8 cellular contexts compared by ENCODE assay signal in the genomic region with DNA sequence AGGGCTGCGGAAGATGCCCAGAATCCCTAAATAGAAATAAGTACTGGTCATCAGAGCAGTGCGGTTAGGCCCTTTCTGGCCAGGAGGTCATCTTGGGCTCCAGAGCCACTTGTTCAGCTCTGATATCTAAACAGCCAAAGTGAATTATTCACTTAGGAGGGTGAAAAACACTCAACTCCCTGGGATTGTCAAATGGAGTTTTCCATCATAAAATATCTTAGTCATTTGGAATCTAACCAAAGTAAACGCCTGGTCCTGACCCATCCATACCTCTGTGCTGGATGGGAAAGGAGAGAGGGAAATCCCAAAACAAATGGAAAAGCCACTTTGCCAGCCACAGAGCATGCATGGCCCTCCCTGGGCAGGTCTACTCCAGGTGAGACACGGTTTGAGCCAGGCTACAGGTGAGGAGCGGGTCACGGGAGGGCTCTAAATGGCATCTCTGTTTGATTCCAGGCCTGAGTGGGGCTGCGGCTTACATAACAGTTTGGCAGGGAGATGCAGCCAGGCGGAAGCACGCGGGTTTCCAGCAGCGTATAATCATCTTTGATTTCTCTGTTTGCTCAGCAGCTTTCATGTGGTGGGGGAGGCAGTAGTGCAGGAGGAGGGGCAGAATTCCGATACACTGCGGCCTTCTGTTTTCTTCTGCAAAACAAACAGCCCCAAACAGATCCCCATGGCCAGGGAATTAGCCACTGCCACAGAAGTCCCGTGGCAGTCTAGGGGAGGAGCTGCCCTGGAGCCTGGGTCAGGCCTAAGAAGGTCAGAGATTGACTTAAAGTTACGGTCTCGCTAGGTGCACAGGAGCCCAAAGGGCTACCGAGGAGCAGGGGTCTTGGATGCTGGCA.
DNase-seq lines count a peak whose midpoint lies in the region; ATAC-seq and TF ChIP-seq lines count a peak whose summit lies in the region.

No MANE protein-coding gene starts in this region.

- H3F3A ChIP-seq in MM.1S (ENCODE audit: insufficient read depth, low read length): no peaks in the 10 kb centered on the region

- H2AFZ ChIP-seq in DND-41 (ENCODE audit: low read depth, low read length): no peak overlapping the region
- H2AFZ ChIP-seq in MM.1S (ENCODE audit: low read length): no peak overlapping the region

- H3K27me3 ChIP-seq in DND-41 (ENCODE audit: insufficient read depth, low read length, poor library complexity) (no peaks in the 10 kb centered on the region), RWPE2 (ENCODE audit: insufficient read depth, poor library complexity, severe bottlenecking) (no peaks in the 10 kb centered on the region), MM.1S (replicated peaks; ENCODE audit: insufficient read depth, low read length) (no peaks in the 10 kb centered on the region)

- H3K36me3 ChIP-seq in DND-41 (ENCODE audit: insufficient read depth, low read length) (no peaks in the 10 kb centered on the region), RWPE2 (ENCODE audit: low read depth) (no peaks in the 10 kb centered on the region), MM.1S (replicated peaks; ENCODE audit: insufficient read depth, low read length) (no peaks in the 10 kb centered on the region)

- no peak overlapping the region for H3K9ac ChIP-seq in DND-41 (ENCODE audit: low read depth, low read length)
- no peak overlapping the region for H3K9ac ChIP-seq in MM.1S (ENCODE audit: low read length)

- H3K4me1 ChIP-seq in DND-41 (ENCODE audit: insufficient read depth, low read length): peaks cover 6% of the 10 kb centered on the region; the same call in 1 of the 2 replicates
- peaks cover 15% of the 10 kb centered on the region for H3K4me1 ChIP-seq in RWPE2 (ENCODE audit: insufficient read depth, poor library complexity, severe bottlenecking)
- no peaks in the 10 kb centered on the region for H3K4me1 ChIP-seq in MM.1S (ENCODE audit: low read length)

- no peak for DNase-seq in DND-41
- DNase-seq in RWPE2 (ENCODE audit: low spot score): peak; percentile 64
- peak; percentile 18 for DNase-seq in glomerular visceral epithelial cell (ENCODE audit: extremely low spot score)
- DNase-seq in posterior cingulate gyrus: peak; percentile 64 to 94 (median 70)
- no peak for DNase-seq in MM.1S
- DNase-seq in OCI-M2 (lab: John Stamatoyannopoulos, UW; ENCODE audit: unreplicated experiment): no peak
- no peak for DNase-seq in iPS-NIHi11 (ENCODE audit: low spot score)
- no peak for DNase-seq in GDM1 (lab: John Stamatoyannopoulos, UW)

- ATAC-seq in DND-41 (ENCODE audit: insufficient read depth, low read depth) (peak; percentile 49; the same call in 2 of the 3 replicates), RWPE2 (ENCODE audit: low read depth) (peak; percentile 96)

- H3K9me3 ChIP-seq in DND-41 (ENCODE audit: insufficient read depth, low read length, severe bottlenecking): no peaks in the 10 kb centered on the region
- H3K9me3 ChIP-seq in RWPE2 (ENCODE audit: severe bottlenecking): no peaks in the 10 kb centered on the region
- no peaks in the 10 kb centered on the region for H3K9me3 ChIP-seq in MM.1S (replicated peaks; ENCODE audit: insufficient read depth, low read length)

- intact Hi-C loops in posterior cingulate gyrus (cut with DNase I): no loop called here

- no peaks in the 10 kb centered on the region for H3K79me2 ChIP-seq in DND-41 (ENCODE audit: insufficient read depth, low read length)
- no peaks in the 10 kb centered on the region for H3K79me2 ChIP-seq in MM.1S (ENCODE audit: low read length)

- H3K4me3 ChIP-seq in DND-41 (ENCODE audit: low read depth in 1 of 2, low read length in 2 of 2): no peak overlapping the region
- H3K4me3 ChIP-seq in RWPE2 (ENCODE audit: severe bottlenecking): no peak overlapping the region
- H3K4me3 ChIP-seq in MM.1S (ENCODE audit: low read length): no peak overlapping the region

- H3K4me2 ChIP-seq in DND-41 (ENCODE audit: insufficient read depth, low read length): no peak overlapping the region
- H3K4me2 ChIP-seq in MM.1S (ENCODE audit: low read depth, low read length): no peak overlapping the region

- TF ChIP-seq CTCF in DND-41 (IDR thresholded peaks at IDR 0.05; ENCODE audit: borderline replicate concordance, extremely low read depth, low read length, poor library complexity, severe bottlenecking) (no peak), RWPE2 (IDR thresholded peaks at IDR 0.05; ENCODE audit: poor library complexity, severe bottlenecking) (no peak), MM.1S (IDR thresholded peaks at IDR 0.05; ENCODE audit: low read length) (no peak)

- H3K27ac ChIP-seq in DND-41 (ENCODE audit: low read length): no peak overlapping the region
- peak overlapping the region; percentile 19 for H3K27ac ChIP-seq in RWPE2 (ENCODE audit: poor library complexity, severe bottlenecking)
- no peak overlapping the region for H3K27ac ChIP-seq in MM.1S (ENCODE audit: low read length)

- no peaks in the 10 kb centered on the region for H3K9me2 ChIP-seq in MM.1S (replicated peaks; ENCODE audit: insufficient read depth, low read length)

- no peaks in the 10 kb centered on the region for H4K20me1 ChIP-seq in DND-41 (ENCODE audit: insufficient read depth, low read length)
- no peaks in the 10 kb centered on the region for H4K20me1 ChIP-seq in MM.1S (ENCODE audit: insufficient read depth, low read length)

Comparison
In these comparisons a context has a peak if more than half of its experiments do, and no peak if none do; other contexts are left out.
1. DNase-seq: peak in RWPE2 (single experiment), glomerular visceral epithelial cell (single experiment) and posterior cingulate gyrus (10 of 10); none in DND-41 (single experiment), MM.1S (single experiment), OCI-M2 (single experiment), iPS-NIHi11 (single experiment) and GDM1 (single experiment).